Comparison of ENCODE assay signal across 10 cellular contexts in genomic region chr12:89453121-89453520, GRCh38.
DNase-seq lines count a peak whose midpoint lies in the region; ATAC-seq and TF ChIP-seq lines count a peak whose summit lies in the region.
"Had no signal": no experiment of that assay in that cellular context is flagged by ENCODE, and none has a peak within 500 bp of the region (broad histone marks: within the 10 kb centered on the region; RNA-seq: fewer than 3 reads in every experiment).

No MANE protein-coding gene starts in this region.

- H3K4me1 ChIP-seq in gastroesophageal sphincter: peaks cover 17 to 51% (median 31%) of the 10 kb centered on the region in 3 donors
- peaks cover 44% of the 10 kb centered on the region for H3K4me1 ChIP-seq in upper lobe of right lung
- no peaks in the 10 kb centered on the region for H3K4me1 ChIP-seq in prostate gland (replicated peaks)

- H3K4me3 Mint-ChIP-seq in nephron: no peak overlapping the region
- H3K4me3 Mint-ChIP-seq: CD8-positive, alpha-beta memory T cell had no signal

- intact Hi-C loops in upper lobe of right lung (cut with DNase I) (loop anchor here (10.0 kb wide), 1 partner anchor 98 kb away; the partner anchor contains the start of gene DUSP6), prostate gland (cut with DNase I) (loop anchor here (2.0 kb wide), 1 partner anchor 102 kb away; no protein-coding TSS in a partner anchor)

- WGBS in gastroesophageal sphincter (ENCODE audit: low coverage in 1 of 2), 2 donors: 14 to 24% methylated on average over 4 of the region's 4 CpGs
- WGBS in prostate gland: 19% methylated on average over 4 of the region's 4 CpGs

- ATAC-seq in gastroesophageal sphincter (peak; percentile 29), upper lobe of right lung (peak; percentile 22)

- H3K27ac Mint-ChIP-seq in nephron: peak overlapping the region; percentile 38 to 90 (median 80)
- H3K27ac Mint-ChIP-seq: CD8-positive, alpha-beta memory T cell had no signal

- TF ChIP-seq POLR2A in gastroesophageal sphincter (IDR thresholded peaks at IDR 0.05) (no peak), prostate gland (IDR thresholded peaks at IDR 0.05) (no peak)

- H3K36me3 Mint-ChIP-seq in nephron (ENCODE audit: low read depth): no peaks in the 10 kb centered on the region

- H3K4me3 ChIP-seq in gastroesophageal sphincter (peak overlapping the region; percentile 7 to 19), upper lobe of right lung (no peak overlapping the region), prostate gland (no peak overlapping the region)

- DNase-seq in SK-N-DZ (ENCODE audit: low spot score) (peak; percentile 27), upper lobe of right lung (no peak), prostate gland (ENCODE audit: low spot score) (no peak), NCI-H345 treated with DMSO at 0.1 percent for 48 hours (lab: John Stamatoyannopoulos, UW; ENCODE audit: unreplicated experiment) (no peak), NCI-H2171 (lab: John Stamatoyannopoulos, UW) (no peak)
- DNase-seq: activated CD8-positive, alpha-beta memory T cell treated with anti-CD3 and anti-CD28 coated beads, Interleukin-2, amount 50 U/mL, for 4 hours; CD8-positive, alpha-beta memory T cell had no signal

- H3K27ac ChIP-seq in gastroesophageal sphincter: peak overlapping the region; percentile 85 to 100 (median 86)
- peak overlapping the region; percentile 84 for H3K27ac ChIP-seq in upper lobe of right lung
- H3K27ac ChIP-seq in prostate gland: no peak overlapping the region
- H3K27ac ChIP-seq: epithelial cell of prostate had no signal

- no peaks in the 10 kb centered on the region for H3K9me3 Mint-ChIP-seq in nephron
- H3K9me3 Mint-ChIP-seq: CD8-positive, alpha-beta memory T cell had no signal

- no peaks in the 10 kb centered on the region for H3K27me3 Mint-ChIP-seq in nephron (ENCODE audit: low read depth)
- H3K27me3 Mint-ChIP-seq: CD8-positive, alpha-beta memory T cell had no signal

- TF ChIP-seq EP300 in gastroesophageal sphincter (IDR thresholded peaks at IDR 0.05): no peak

- H3K4me1 Mint-ChIP-seq in nephron: peaks cover 40% of the 10 kb centered on the region

- TF ChIP-seq CTCF in gastroesophageal sphincter (IDR thresholded peaks at IDR 0.05) (no peak), nephron (IDR thresholded peaks at IDR 0.05; ENCODE audit: unreplicated experiment in 3 of 3) (no peak), upper lobe of right lung (IDR thresholded peaks at IDR 0.05) (no peak), prostate gland (IDR thresholded peaks at IDR 0.05) (no peak)

- H3K27me3 ChIP-seq in gastroesophageal sphincter (no peaks in the 10 kb centered on the region), upper lobe of right lung (no peaks in the 10 kb centered on the region), prostate gland (replicated peaks; ENCODE audit: insufficient read depth) (no peaks in the 10 kb centered on the region)

- H3K9me3 ChIP-seq in gastroesophageal sphincter: no peaks in the 10 kb centered on the region
- no peaks in the 10 kb centered on the region for H3K9me3 ChIP-seq in upper lobe of right lung
- no peaks in the 10 kb centered on the region for H3K9me3 ChIP-seq in prostate gland

- no peaks in the 10 kb centered on the region for H3K36me3 ChIP-seq in gastroesophageal sphincter
- no peaks in the 10 kb centered on the region for H3K36me3 ChIP-seq in upper lobe of right lung
- no peaks in the 10 kb centered on the region for H3K36me3 ChIP-seq in prostate gland

Comparison
In these comparisons a context has a peak if more than half of its experiments do, and no peak if none do; other contexts are left out.
1. H3K27ac ChIP-seq: peak in gastroesophageal sphincter (4 of 4) and upper lobe of right lung (single experiment); none in prostate gland (0 of 2).
2. H3K4me3 ChIP-seq: peak in gastroesophageal sphincter (2 of 2); none in upper lobe of right lung (single experiment) and prostate gland (0 of 2).